Comparison of ENCODE assay signal across 2 cellular contexts in genomic region chr7:82696631-82697030, GRCh38.
TF ChIP-seq lines count a peak whose summit lies in the region.

No MANE protein-coding gene starts in this region.

TF ChIP-seq in SK-N-SH, 30 proteins besides CTCF, POLR2A, EP300 and RAD21 (continued from another document):
- TF ChIP-seq REST (IDR thresholded peaks at IDR 0.05; ENCODE audit: low read depth, low read length) (no peak), TEAD4 (IDR thresholded peaks at IDR 0.05; ENCODE audit: borderline replicate concordance, insufficient read depth) (no peak), NFIC (IDR thresholded peaks at IDR 0.05; ENCODE audit: borderline replicate concordance) (no peak), MAX (IDR thresholded peaks at IDR 0.05; ENCODE audit: low read depth) (no peak), RFX5 (IDR thresholded peaks at IDR 0.05; ENCODE audit: low read length) (no peak), TCF12 (IDR thresholded peaks at IDR 0.05) (no peak), USF1 (IDR thresholded peaks at IDR 0.05; ENCODE audit: borderline replicate concordance, low read depth) (no peak), YY1 (IDR thresholded peaks at IDR 0.05; ENCODE audit: low read depth) (no peak), PBX3 (IDR thresholded peaks at IDR 0.05) (no peak), RCOR1 (IDR thresholded peaks at IDR 0.05; ENCODE audit: low read length) (no peak), IRF3 (IDR thresholded peaks at IDR 0.05; ENCODE audit: low read depth, low read length) (no peak), ZBTB33 (IDR thresholded peaks at IDR 0.05; ENCODE audit: borderline replicate concordance, low read depth) (no peak)

TF ChIP-seq in SK-N-SH treated with all-trans-retinoic acid at 6 μM for 48 hours, 23 proteins besides CTCF, POLR2A, EP300 and RAD21 (continued from another document):
- no peak for TF ChIP-seq TSHZ2 (CRISPR knock-in tag; IDR thresholded peaks at IDR 0.05)
- no peak for TF ChIP-seq SNAI2 (CRISPR knock-in tag; IDR thresholded peaks at IDR 0.05)
- TF ChIP-seq OSR1 (CRISPR knock-in tag; IDR thresholded peaks at IDR 0.05): no peak
- TF ChIP-seq CSRNP3 (CRISPR knock-in tag; IDR thresholded peaks at IDR 0.05): no peak
- no peak for TF ChIP-seq PATZ1 (CRISPR knock-in tag; IDR thresholded peaks at IDR 0.05; ENCODE audit: borderline replicate concordance)
